In genomic region chr12:110530511-110530910, GRCh38 we compare ENCODE assay signal across 21 cellular contexts. TPM values are rescaled to one million over a fixed set of nuclear protein-coding genes. Genes with fewer than 3 reads are reported as not detected.
"Had no signal": no experiment of that assay in that cellular context is flagged by ENCODE, and none has a peak within 500 bp of the region (broad histone marks: within the 10 kb centered on the region; RNA-seq: fewer than 3 reads in every experiment).

No MANE protein-coding gene starts in this region.

- H3K9me3 ChIP-seq: esophagus muscularis mucosa, mucosa of descending colon, neutrophil, right atrium auricular region, tibial artery, vagina had no signal

- H3K27ac ChIP-seq: neutrophil, tibial artery, vagina had no signal

- H3K4me3 ChIP-seq: dorsolateral prefrontal cortex, esophagus muscularis mucosa, lung, mucosa of descending colon, right atrium auricular region, tibial artery, vagina had no signal

- FAIRE-seq: bronchial epithelial cell, endometrium, small intestine had no signal

- H3K36me3 ChIP-seq: right atrium auricular region had no signal

- ATAC-seq: activated CD4-positive, CD25-positive, alpha-beta regulatory T cell treated with anti-CD3 and anti-CD28 coated beads, Interleukin-2, amount 50 U/mL, for 24 hours; activated CD8-positive, alpha-beta memory T cell treated with anti-CD3 and anti-CD28 coated beads, Interleukin-2, amount 10 ng/mL, durations not matched to agents 7 days and 5 days; left cardiac atrium; mucosa of descending colon; naive thymus-derived CD8-positive, alpha-beta T cell had no signal

- DNase-seq: activated CD4-positive, alpha-beta T cell treated with anti-CD3 and anti-CD28 coated beads, Interleukin-2, amount 50 U/mL, for 48 hours; activated CD8-positive, alpha-beta memory T cell treated with anti-CD3 and anti-CD28 coated beads, Interleukin-2, amount 10 ng/mL, durations not matched to agents 7 days and 5 days; activated effector memory CD4-positive, alpha-beta T cell treated with anti-CD3 and anti-CD28 coated beads, Interleukin-2, amount 50 U/mL, for 16 hours; activated T-cell treated with anti-CD3 and anti-CD28 coated beads, Interleukin-2, amount 50 U/mL, for 24 hours; dorsolateral prefrontal cortex; glutamatergic neuron; immature natural killer cell; left cardiac atrium; mucosa of descending colon; naive thymus-derived CD8-positive, alpha-beta T cell; posterior cingulate gyrus; small intestine; tibial artery had no signal

- H3K27me3 ChIP-seq: dorsolateral prefrontal cortex, esophagus muscularis mucosa, neutrophil, right atrium auricular region, tibial artery, vagina had no signal

RNA-seq across cellular contexts. Expression of gene RAD9B, which starts 28.4 kb away (rescaled TPM):
- total RNA-seq: vagina had no signal
